Comparison of ENCODE assay signal across 1 cellular context in genomic region chr19:34306213-34306661, GRCh38.
A peak's percentile ranks its signal among the peaks of the same experiment; 100 is the strongest.
TF ChIP-seq lines count a peak whose summit lies in the region.

No MANE protein-coding gene starts in this region.

TF ChIP-seq in HepG2, 621 proteins besides CTCF, POLR2A, EP300 and RAD21 (continued from another document and continues in another):
- no peak for TF ChIP-seq NFAT5 (CRISPR knock-in tag; IDR thresholded peaks at IDR 0.05)
- TF ChIP-seq KDM6A (CRISPR knock-in tag; IDR thresholded peaks at IDR 0.05; ENCODE audit: low read depth): no peak
- no peak for TF ChIP-seq BRD4 (CRISPR knock-in tag; IDR thresholded peaks at IDR 0.05)
- no peak for TF ChIP-seq IKZF1 (IDR thresholded peaks at IDR 0.05)
- TF ChIP-seq MED1 (CRISPR knock-in tag; IDR thresholded peaks at IDR 0.05): peak; percentile 52; the same call in 1 of the 2 replicates
- no peak for TF ChIP-seq SP1 (IDR thresholded peaks at IDR 0.05)
- TF ChIP-seq SP1 (CRISPR knock-in tag; IDR thresholded peaks at IDR 0.05): no peak
- no peak for TF ChIP-seq PLRG1 (conservative IDR thresholded peaks at IDR 0.05)
- TF ChIP-seq ZFP36L2 (CRISPR knock-in tag; IDR thresholded peaks at IDR 0.05): no peak
- no peak for TF ChIP-seq E2F1 (CRISPR knock-in tag; IDR thresholded peaks at IDR 0.05)
- no peak for TF ChIP-seq ZFP41 (CRISPR knock-in tag; IDR thresholded peaks at IDR 0.05; ENCODE audit: borderline replicate concordance)
- no peak for TF ChIP-seq ZNF34 (CRISPR knock-in tag; IDR thresholded peaks at IDR 0.05; ENCODE audit: borderline replicate concordance)
- no peak for TF ChIP-seq HCFC1 (IDR thresholded peaks at IDR 0.05; ENCODE audit: low read depth, low read length)
- no peak for TF ChIP-seq SRSF4 (IDR thresholded peaks at IDR 0.05; ENCODE audit: low read depth, low read length, poor library complexity, severe bottlenecking)
- no peak for TF ChIP-seq ZNF20 (CRISPR knock-in tag; IDR thresholded peaks at IDR 0.05)
- no peak for TF ChIP-seq NFKB2 (CRISPR knock-in tag; IDR thresholded peaks at IDR 0.05; ENCODE audit: borderline replicate concordance)
- no peak for TF ChIP-seq PCBP1 (IDR thresholded peaks at IDR 0.05; ENCODE audit: borderline replicate concordance, low read depth, low read length)
- TF ChIP-seq HMGA1 (CRISPR knock-in tag; conservative IDR thresholded peaks at IDR 0.05): no peak
- no peak for TF ChIP-seq ZNF549 (CRISPR knock-in tag; IDR thresholded peaks at IDR 0.05)
- no peak for TF ChIP-seq SP2 (CRISPR knock-in tag; IDR thresholded peaks at IDR 0.05)
- no peak for TF ChIP-seq FOXP1 (IDR thresholded peaks at IDR 0.05)
- TF ChIP-seq FOXP1 (CRISPR knock-in tag; IDR thresholded peaks at IDR 0.05): peak; percentile 37; the same call in 1 of the 2 replicates
- no peak for TF ChIP-seq ZNF180 (CRISPR knock-in tag; IDR thresholded peaks at IDR 0.05; ENCODE audit: borderline replicate concordance, low read depth)
- no peak for TF ChIP-seq HMGXB4 (CRISPR knock-in tag; IDR thresholded peaks at IDR 0.05; ENCODE audit: borderline replicate concordance in 1 of 2, low read depth in 1 of 2)
- no peak for TF ChIP-seq PCBP2 (optimal IDR thresholded peaks at IDR 0.05; ENCODE audit: low read depth, low read length, poor library complexity, severe bottlenecking)
- TF ChIP-seq TRIM24 (CRISPR knock-in tag; IDR thresholded peaks at IDR 0.05): no peak
- no peak for TF ChIP-seq NFKBIZ (CRISPR knock-in tag; IDR thresholded peaks at IDR 0.05)
- no peak for TF ChIP-seq RBAK (CRISPR knock-in tag; IDR thresholded peaks at IDR 0.05)
- no peak for TF ChIP-seq DMTF1 (CRISPR knock-in tag; IDR thresholded peaks at IDR 0.05)
- TF ChIP-seq SALL2 (CRISPR knock-in tag; IDR thresholded peaks at IDR 0.05): 0 out of 2 replicates have a peak, but pooled peaks have one; percentile 32
- TF ChIP-seq TCF12 (IDR thresholded peaks at IDR 0.05): no peak
- no peak for TF ChIP-seq TCF12 (CRISPR knock-in tag; IDR thresholded peaks at IDR 0.05)
- TF ChIP-seq HNRNPLL (IDR thresholded peaks at IDR 0.05; ENCODE audit: low read depth, low read length, poor library complexity, severe bottlenecking): no peak
- TF ChIP-seq ZNF564 (CRISPR knock-in tag; IDR thresholded peaks at IDR 0.05): no peak
- TF ChIP-seq ZNF597 (CRISPR knock-in tag; IDR thresholded peaks at IDR 0.05): no peak
- no peak for TF ChIP-seq ZNF101 (CRISPR knock-in tag; IDR thresholded peaks at IDR 0.05; ENCODE audit: borderline replicate concordance, low read depth)
- no peak for TF ChIP-seq GTF3A (CRISPR knock-in tag; conservative IDR thresholded peaks at IDR 0.05)
- no peak for TF ChIP-seq ZNF3 (CRISPR knock-in tag; IDR thresholded peaks at IDR 0.05)
- no peak for TF ChIP-seq SKI (IDR thresholded peaks at IDR 0.05; ENCODE audit: partially characterized antibody)
- no peak for TF ChIP-seq ZSCAN22 (CRISPR knock-in tag; IDR thresholded peaks at IDR 0.05)
- no peak for TF ChIP-seq ZNF773 (CRISPR knock-in tag; IDR thresholded peaks at IDR 0.05; ENCODE audit: borderline replicate concordance)
- TF ChIP-seq ZNF282 (IDR thresholded peaks at IDR 0.05; ENCODE audit: partially characterized antibody): no peak
- TF ChIP-seq ZNF609 (CRISPR knock-in tag; IDR thresholded peaks at IDR 0.05; ENCODE audit: borderline replicate concordance): peak; percentile 60; the same call in 1 of the 2 replicates
- TF ChIP-seq GLI4 (CRISPR knock-in tag; IDR thresholded peaks at IDR 0.05; ENCODE audit: borderline replicate concordance): no peak
- no peak for TF ChIP-seq ZFP90 (CRISPR knock-in tag; IDR thresholded peaks at IDR 0.05; ENCODE audit: borderline replicate concordance)
- no peak for TF ChIP-seq ZBTB4 (CRISPR knock-in tag; IDR thresholded peaks at IDR 0.05; ENCODE audit: borderline replicate concordance)
- TF ChIP-seq FOXK1 (CRISPR knock-in tag; IDR thresholded peaks at IDR 0.05; ENCODE audit: borderline replicate concordance, low read depth): peak; percentile 21; the same call in 1 of the 2 replicates
- TF ChIP-seq CCDC6 (CRISPR knock-in tag; IDR thresholded peaks at IDR 0.05): no peak
- TF ChIP-seq TBX3 (IDR thresholded peaks at IDR 0.05; ENCODE audit: borderline replicate concordance): no peak
- no peak for TF ChIP-seq KDM5A (IDR thresholded peaks at IDR 0.05; ENCODE audit: borderline replicate concordance, low read length)
- no peak for TF ChIP-seq RFXANK (CRISPR knock-in tag; IDR thresholded peaks at IDR 0.05)
- no peak for TF ChIP-seq ZBTB20 (CRISPR knock-in tag; IDR thresholded peaks at IDR 0.05; ENCODE audit: borderline replicate concordance, low read depth)
